ENCODE assay signal across 7 cellular contexts in genomic region chr2:54673501-54673998, GRCh38. TPM values are rescaled to one million over a fixed set of nuclear protein-coding genes. Genes with fewer than 3 reads are reported as not detected.
DNase-seq lines count a peak whose midpoint lies in the region; ATAC-seq, FAIRE-seq and TF ChIP-seq lines count a peak whose summit lies in the region.

No MANE protein-coding gene starts in this region.

- intact Hi-C loops in kidney (cut with DNase I) = no loop called here

- H3K9ac ChIP-seq in kidney (ENCODE audit: low read length in 2 of 2) = peak overlapping the region in 1 of 2 donors; percentile 43

- H3K36me3 ChIP-seq in kidney (ENCODE audit: control insufficient read depth in 1 of 2, insufficient read depth in 2 of 2, low read length in 2 of 2) = peaks cover 17% of the 10 kb centered on the region in 2 donors

- H3K4me3 ChIP-seq in kidney (ENCODE audit: low read length in 2 of 2) = no peak overlapping the region

- POLR2A ChIA-PET in activated naive CD8-positive, alpha-beta T cell treated with anti-CD3 and anti-CD28 coated beads, Interleukin-2, amount 10 ng/mL, durations not matched to agents 7 days and 5 days (lab: Charles Lee) = interaction anchor here (0.5 to 1.0 kb wide), 2 partner anchors 76 to 114 kb away, joined by 4 read pairs; no protein-coding TSS in a partner anchor

- H3K4me1 Mint-ChIP-seq in activated naive CD8-positive, alpha-beta T cell treated with anti-CD3 and anti-CD28 coated beads, Interleukin-2, amount 10 ng/mL, durations not matched to agents 7 days and 5 days = peaks cover 22% of the 10 kb centered on the region

- H3K27ac ChIP-seq in kidney (ENCODE audit: low read depth in 2 of 2, low read length in 2 of 2) = peak overlapping the region; percentile 85 to 91

- no peak for TF ChIP-seq CTCF in kidney (IDR thresholded peaks at IDR 0.05; ENCODE audit: borderline replicate concordance, extremely low read depth, insufficient read depth)

- H3K4me3 Mint-ChIP-seq in activated naive CD8-positive, alpha-beta T cell treated with anti-CD3 and anti-CD28 coated beads, Interleukin-2, amount 10 ng/mL, durations not matched to agents 7 days and 5 days = peak overlapping the region; percentile 62

- H3K4me1 ChIP-seq in kidney (ENCODE audit: control insufficient read depth in 1 of 2, insufficient read depth in 1 of 2, low read depth in 1 of 2, low read length in 2 of 2) = peaks cover 13 to 16% of the 10 kb centered on the region in 2 donors

- H3K27ac Mint-ChIP-seq in activated naive CD8-positive, alpha-beta T cell treated with anti-CD3 and anti-CD28 coated beads, Interleukin-2, amount 10 ng/mL, durations not matched to agents 7 days and 5 days = peak overlapping the region; percentile 50

- no peaks in the 10 kb centered on the region for H3K9me3 Mint-ChIP-seq in activated naive CD8-positive, alpha-beta T cell treated with anti-CD3 and anti-CD28 coated beads, Interleukin-2, amount 10 ng/mL, durations not matched to agents 7 days and 5 days

- DNase-seq in activated naive CD8-positive, alpha-beta T cell treated with anti-CD3 and anti-CD28 coated beads, Interleukin-2, amount 10 ng/mL, durations not matched to agents 7 days and 5 days = peak; percentile 68
- DNase-seq in kidney = peak; percentile 89
- peak; percentile 41 to 60 for DNase-seq in stimulated activated CD8-positive, alpha-beta memory T cell treated with anti-CD3 and anti-CD28 coated beads, Interleukin-15, amount 100 ng/mL, for 48 hours (ENCODE audit: low read depth in 2 of 2)
- no peak for DNase-seq in superior temporal gyrus (ENCODE audit: extremely low spot score)
- no peak for DNase-seq in DMS 273 treated with DMSO at 0.1 percent for 48 hours (lab: John Stamatoyannopoulos, UW)

- H3K27me3 Mint-ChIP-seq in activated naive CD8-positive, alpha-beta T cell treated with anti-CD3 and anti-CD28 coated beads, Interleukin-2, amount 10 ng/mL, durations not matched to agents 7 days and 5 days = peaks cover 22% of the 10 kb centered on the region

- no peak for FAIRE-seq in kidney (lab: Jason Lieb, UNC)

- peak; percentile 64 for ATAC-seq in GM19463 (IDR thresholded peaks at IDR 0.05; ENCODE audit: unreplicated experiment)
- peak; percentile 30 for ATAC-seq in HG03520 (IDR thresholded peaks at IDR 0.05; ENCODE audit: unreplicated experiment)
- ATAC-seq in activated naive CD8-positive, alpha-beta T cell treated with anti-CD3 and anti-CD28 coated beads, Interleukin-2, amount 10 ng/mL, durations not matched to agents 7 days and 5 days (ENCODE audit: low read depth) = peak; percentile 89

- peaks cover 15% of the 10 kb centered on the region for H3K36me3 Mint-ChIP-seq in activated naive CD8-positive, alpha-beta T cell treated with anti-CD3 and anti-CD28 coated beads, Interleukin-2, amount 10 ng/mL, durations not matched to agents 7 days and 5 days

- no peaks in the 10 kb centered on the region for H3K9me3 ChIP-seq in kidney (ENCODE audit: control insufficient read depth in 1 of 2, low read length in 2 of 2)

RNA-seq across cellular contexts. Expression of gene EML6, which starts 49.9 kb away (rescaled TPM):
- total RNA-seq in activated naive CD8-positive, alpha-beta T cell treated with anti-CD3 and anti-CD28 coated beads, Interleukin-2, amount 10 ng/mL, durations not matched to agents 7 days and 5 days = 1 to 10 TPM; 2.1 to 2.4 TPM
- 3.1 TPM for total RNA-seq in kidney
- polyA plus RNA-seq in kidney (ENCODE audit: insufficient read depth, low read depth, low replicate concordance) = 1.7 TPM

Comparison
In these comparisons a context has a peak if more than half of its experiments do, and no peak if none do; other contexts are left out.
1. ATAC-seq: peak in every context shown above with its lines; median percentile 89 in activated naive CD8-positive, alpha-beta T cell treated with anti-CD3 and anti-CD28 coated beads, Interleukin-2, amount 10 ng/mL, durations not matched to agents 7 days and 5 days; 64 in GM19463; 30 in HG03520.
2. DNase-seq: peak in activated naive CD8-positive, alpha-beta T cell treated with anti-CD3 and anti-CD28 coated beads, Interleukin-2, amount 10 ng/mL, durations not matched to agents 7 days and 5 days (single experiment), kidney (single experiment) and stimulated activated CD8-positive, alpha-beta memory T cell treated with anti-CD3 and anti-CD28 coated beads, Interleukin-15, amount 100 ng/mL, for 48 hours (2 of 2); none in superior temporal gyrus (single experiment) and DMS 273 treated with DMSO at 0.1 percent for 48 hours (single experiment).